In genomic region chr2:237473474-237474453, GRCh38 we compare ENCODE assay signal across 8 cellular contexts. TPM values are rescaled to one million over a fixed set of nuclear protein-coding genes. Genes with fewer than 3 reads are reported as not detected.
DNase-seq lines count a peak whose midpoint lies in the region; FAIRE-seq and TF ChIP-seq lines count a peak whose summit lies in the region.

No MANE protein-coding gene starts in this region.

- DNase-seq in GDM1 (lab: John Stamatoyannopoulos, UW) = peak; percentile 66
- peak; percentile 67 for DNase-seq in RCC 7860 (ENCODE audit: low spot score)
- DNase-seq in fibroblast of villous mesenchyme (ENCODE audit: low read depth) = peak; percentile 83
- DNase-seq in sigmoid colon = peak; percentile 68
- no peak for DNase-seq in middle frontal gyrus (ENCODE audit: extremely low spot score, low spot score)
- no peak for DNase-seq in NCI-H345 treated with DMSO at 0.1 percent for 48 hours (lab: John Stamatoyannopoulos, UW; ENCODE audit: unreplicated experiment)
- no peak for DNase-seq in SHP77 treated with DMSO at 0.1 percent for 48 hours (lab: John Stamatoyannopoulos, UW)
- no peak for DNase-seq in NCI-H82 treated with DMSO at 0.1 percent for 48 hours (lab: John Stamatoyannopoulos, UW; ENCODE audit: unreplicated experiment)

- H3K36me3 ChIP-seq in sigmoid colon = no peaks in the 10 kb centered on the region

- H3K9me3 ChIP-seq in sigmoid colon = no peaks in the 10 kb centered on the region

- H3K27ac ChIP-seq in sigmoid colon = peak overlapping the region; percentile 85 to 96 (median 91)

- no peak for TF ChIP-seq EP300 in sigmoid colon (IDR thresholded peaks at IDR 0.05)

- no peaks in the 10 kb centered on the region for H3K27me3 ChIP-seq in sigmoid colon

- TF ChIP-seq POLR2A in sigmoid colon (IDR thresholded peaks at IDR 0.05) = no peak

- peaks cover 0 to 33% (median 26%) of the 10 kb centered on the region in 4 donors for H3K4me1 ChIP-seq in sigmoid colon

- no peak for FAIRE-seq in RCC 7860 (lab: Jason Lieb, UNC)

- WGBS in sigmoid colon, 2 donors = 85 to 90% methylated on average over 22 of the region's 22 CpGs

- H3K4me3 ChIP-seq in fibroblast of villous mesenchyme (ENCODE audit: low read depth, low read length) (no peak overlapping the region), sigmoid colon (no peak overlapping the region)

- intact Hi-C loops in sigmoid colon (cut with DNase I) = loop anchor here (2.0 kb wide), 4 partner anchors 53 to 381 kb away; no protein-coding TSS in a partner anchor

- TF ChIP-seq CTCF in fibroblast of villous mesenchyme (IDR thresholded peaks at IDR 0.05; ENCODE audit: insufficient read depth, low read depth, low read length) (no peak), sigmoid colon (IDR thresholded peaks at IDR 0.05) (no peak)

RNA-seq across cellular contexts. Expression of gene MLPH, which starts 13.3 kb away (rescaled TPM):
- 29.3 and 40.6 TPM in 2 replicates for total RNA-seq in fibroblast of villous mesenchyme
- total RNA-seq in sigmoid colon = 10 to 100 TPM in 1 of 4 donors, 1 to 10 TPM in 3; 1.8 to 21.9 (median 4.6) TPM
- polyA plus RNA-seq in sigmoid colon = 10 to 100 TPM; 45.0 to 79.3 (median 56.2) TPM

RNA-seq across cellular contexts. Expression of gene COL6A3, which starts 59.8 kb away (rescaled TPM):
- total RNA-seq in fibroblast of villous mesenchyme (1,329 and 1,968 TPM in 2 replicates), sigmoid colon (100 to 1,000 TPM; 233 to 715 (median 381) TPM)
- polyA plus RNA-seq in sigmoid colon = 10 to 100 TPM in 1 of 3 donors, 1 to 10 TPM in 2; 2.8 to 66.9 (median 9.0) TPM

Comparison
In these comparisons a context has a peak if more than half of its experiments do, and no peak if none do; other contexts are left out.
1. DNase-seq: peak in GDM1 (single experiment), RCC 7860 (single experiment), fibroblast of villous mesenchyme (single experiment) and sigmoid colon (single experiment); none in middle frontal gyrus (single experiment), NCI-H345 treated with DMSO at 0.1 percent for 48 hours (single experiment), SHP77 treated with DMSO at 0.1 percent for 48 hours (single experiment) and NCI-H82 treated with DMSO at 0.1 percent for 48 hours (single experiment).